24 cellular contexts compared by ENCODE assay signal in the genomic region with DNA sequence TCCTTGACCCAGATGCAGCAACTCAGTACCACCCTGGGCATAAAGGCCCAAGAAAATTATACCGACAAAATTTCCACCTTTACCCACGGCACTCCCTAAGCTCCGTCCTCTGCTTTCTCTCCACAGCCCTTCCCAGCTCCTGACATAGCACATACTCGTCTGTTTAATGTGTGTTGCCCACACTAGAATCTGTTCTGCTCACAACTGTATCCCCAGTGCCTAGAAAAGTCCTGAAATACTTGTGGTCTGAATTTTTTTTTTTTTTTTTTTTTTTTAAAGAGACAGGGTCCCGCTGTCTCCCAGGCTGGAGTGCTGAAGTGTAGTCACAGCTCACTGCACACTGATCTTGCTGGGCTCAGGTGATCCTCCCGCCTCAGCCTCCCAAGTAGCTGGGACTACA.
DNase-seq lines count a peak whose midpoint lies in the region; ATAC-seq and TF ChIP-seq lines count a peak whose summit lies in the region.
"Had no signal": no experiment of that assay in that cellular context is flagged by ENCODE, and none has a peak within 500 bp of the region (broad histone marks: within the 10 kb centered on the region; RNA-seq: fewer than 3 reads in every experiment).

No MANE protein-coding gene starts in this region.

- H3K9me3 Mint-ChIP-seq in activated CD4-positive, alpha-beta T cell treated with anti-CD3 and anti-CD28 coated beads for 36 hours (ENCODE audit: low read depth) = no peaks in the 10 kb centered on the region
- H3K9me3 Mint-ChIP-seq: CD4-positive, alpha-beta memory T cell; H9 had no signal

- POLR2A ChIA-PET in HEK293 (lab: Yijun Ruan, JAX) = interaction anchor here (0.6 to 0.7 kb wide), 2 partner anchors 30 to 282 kb away, joined by 3 to 7 read pairs; no protein-coding TSS in a partner anchor
- POLR2A ChIA-PET in activated CD4-positive, alpha-beta T cell treated with anti-CD3 and anti-CD28 coated beads for 36 hours (lab: Charles Lee) = no interaction called here

- no peak for ATAC-seq in activated CD4-positive, alpha-beta T cell treated with anti-CD3 and anti-CD28 coated beads for 36 hours
- ATAC-seq in GM21423 (IDR thresholded peaks at IDR 0.05; ENCODE audit: unreplicated experiment) = no peak
- ATAC-seq: Panc1 had no signal

- H3K27ac Mint-ChIP-seq in activated CD4-positive, alpha-beta T cell treated with anti-CD3 and anti-CD28 coated beads for 36 hours = no peak overlapping the region
- H3K27ac Mint-ChIP-seq: CD4-positive, alpha-beta memory T cell; H9 had no signal

- CTCF ChIA-PET in HEK293 (lab: Yijun Ruan, JAX) = interaction anchor here (0.6 kb wide), 1 partner anchor 38 kb away, joined by 4 read pairs; no protein-coding TSS in a partner anchor
- CTCF ChIA-PET in activated CD4-positive, alpha-beta T cell treated with anti-CD3 and anti-CD28 coated beads for 36 hours (lab: Charles Lee) = interaction anchor here (0.6 to 0.7 kb wide), 2 partner anchors 746 to 943 kb away, joined by 3 read pairs; no protein-coding TSS in a partner anchor

- H3K36me3 Mint-ChIP-seq in activated CD4-positive, alpha-beta T cell treated with anti-CD3 and anti-CD28 coated beads for 36 hours (ENCODE audit: low read depth) = peaks cover 12% of the 10 kb centered on the region

- no peak overlapping the region for H3K4me3 Mint-ChIP-seq in activated CD4-positive, alpha-beta T cell treated with anti-CD3 and anti-CD28 coated beads for 36 hours
- H3K4me3 Mint-ChIP-seq: CD4-positive, alpha-beta memory T cell; H9 had no signal

- H3K4me1 ChIP-seq in HEK293 (ENCODE audit: control insufficient read depth, insufficient read depth, low read length) (no peaks in the 10 kb centered on the region; the same call in 1 of the 2 replicates), stomach (peaks cover 0 to 13% (median 0%) of the 10 kb centered on the region in 4 donors)

- H3K4me3 ChIP-seq in HEK293 (ENCODE audit: low read depth, low read length) (no peak overlapping the region), fibroblast of villous mesenchyme (ENCODE audit: low read depth, low read length) (no peak overlapping the region), stomach (no peak overlapping the region)
- H3K4me3 ChIP-seq: BLaER1 treated with 17β-estradiol and CSF1 and Interleukin-3, amounts not matched to agents 10 nM and 100 nM; GM23248 had no signal

- DNase-seq in astrocyte of the hippocampus (ENCODE audit: low read depth, low spot score) = peak; percentile 23
- peak; percentile 70 for DNase-seq in fibroblast of villous mesenchyme (ENCODE audit: low read depth)
- DNase-seq in stomach = no peak
- DNase-seq in activated naive CD4-positive, alpha-beta T cell (lab: John Stamatoyannopoulos, UW) = no peak
- no peak for DNase-seq in activated CD4-positive, alpha-beta T cell treated with anti-CD3 and anti-CD28 coated beads for 36 hours
- DNase-seq: Caco-2; CD4-positive, alpha-beta memory T cell; DMS 273 treated with DMSO at 0.1 percent for 48 hours; DMS79 treated with DMSO at 0.1 percent for 48 hours; GM23248; H9; NCI-H1092 treated with DMSO at 0.1 percent for 48 hours; NCI-H1436 treated with DMSO at 0.1 percent for 48 hours; NCI-H1930; NCI-H2171; NCI-H345; NCI-H524; NCI-H774; SIG-M5 had no signal

- H3K27me3 ChIP-seq in stomach = no peaks in the 10 kb centered on the region
- H3K27me3 ChIP-seq: BLaER1 treated with 17β-estradiol and CSF1 and Interleukin-3, amounts not matched to agents 10 nM and 100 nM had no signal

- TF ChIP-seq POLR2A in stomach (IDR thresholded peaks at IDR 0.05) = no peak

- H3K27ac ChIP-seq in HEK293 (ENCODE audit: extremely low read depth, low read depth, low read length) (no peak overlapping the region), stomach (peak overlapping the region in 3 of 5 donors; percentile 7 to 77 (median 63))
- H3K27ac ChIP-seq: GM23248, KMS-11 had no signal

- no peak for TF ChIP-seq CTCF in HEK293 (tag by site-specific recombination; IDR thresholded peaks at IDR 0.05)
- no peak for TF ChIP-seq CTCF in fibroblast of villous mesenchyme (IDR thresholded peaks at IDR 0.05; ENCODE audit: insufficient read depth, low read depth, low read length)
- no peak for TF ChIP-seq CTCF in stomach (IDR thresholded peaks at IDR 0.05)

- intact Hi-C loops in stomach (cut with DNase I; ENCODE audit: low total_unique reads) = no loop called here
- intact Hi-C loops in activated CD4-positive, alpha-beta T cell treated with anti-CD3 and anti-CD28 coated beads for 36 hours (cut with DNase I, micrococcal nuclease) = no loop called here

- H3K27me3 Mint-ChIP-seq in activated CD4-positive, alpha-beta T cell treated with anti-CD3 and anti-CD28 coated beads for 36 hours = no peaks in the 10 kb centered on the region
- H3K27me3 Mint-ChIP-seq: CD4-positive, alpha-beta memory T cell had no signal

- no peak for TF ChIP-seq EP300 in stomach (IDR thresholded peaks at IDR 0.05)

- H3K9me3 ChIP-seq in HEK293 (ENCODE audit: control insufficient read depth, insufficient read depth, low read depth, low read length) = no peaks in the 10 kb centered on the region
- H3K9me3 ChIP-seq in stomach = no peaks in the 10 kb centered on the region
- H3K9me3 ChIP-seq: BLaER1 treated with 17β-estradiol and CSF1 and Interleukin-3, amounts not matched to agents 10 nM and 100 nM; Caco-2 had no signal

- WGBS in stomach, 5 donors = 91 to 95% (median 94%) methylated on average over 6 of the region's 6 CpGs

- H3K36me3 ChIP-seq in HEK293 (ENCODE audit: control insufficient read depth in 2 of 2, insufficient read depth in 1 of 2, low read length in 2 of 2) (peaks cover 0 to 24% of the 10 kb centered on the region in 2 experiments; a peak in 2 of 3 replicates), stomach (no peaks in the 10 kb centered on the region)

- H3K4me1 Mint-ChIP-seq in activated CD4-positive, alpha-beta T cell treated with anti-CD3 and anti-CD28 coated beads for 36 hours = no peaks in the 10 kb centered on the region
- H3K4me1 Mint-ChIP-seq: CD4-positive, alpha-beta memory T cell; H9 had no signal

TF ChIP-seq in HEK293, 187 proteins besides CTCF, POLR2A, EP300 and RAD21:
- TF ChIP-seq, protein P1, sequence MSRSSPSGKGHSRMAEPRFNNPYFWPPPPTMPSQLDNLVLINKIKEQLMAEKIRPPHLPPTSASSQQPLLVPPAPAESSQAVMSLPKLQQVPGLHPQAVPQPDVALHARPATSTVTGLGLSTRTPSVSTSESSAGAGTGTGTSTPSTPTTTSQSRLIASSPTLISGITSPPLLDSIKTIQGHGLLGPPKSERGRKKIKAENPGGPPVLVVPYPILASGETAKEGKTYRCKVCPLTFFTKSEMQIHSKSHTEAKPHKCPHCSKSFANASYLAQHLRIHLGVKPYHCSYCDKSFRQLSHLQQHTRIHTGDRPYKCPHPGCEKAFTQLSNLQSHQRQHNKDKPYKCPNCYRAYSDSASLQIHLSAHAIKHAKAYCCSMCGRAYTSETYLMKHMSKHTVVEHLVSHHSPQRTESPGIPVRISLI (tag by site-specific recombination; IDR thresholded peaks at IDR 0.05) = peak; percentile 73
- TF ChIP-seq GFI1B (tag by site-specific recombination; IDR thresholded peaks at IDR 0.05) (no peak), KLF16 (tag by site-specific recombination; IDR thresholded peaks at IDR 0.05) (no peak), ZNF394 (tag by site-specific recombination; IDR thresholded peaks at IDR 0.05; ENCODE audit: borderline replicate concordance) (no peak)

Comparison
In these comparisons a context has a peak if more than half of its experiments do, and no peak if none do; other contexts are left out.
1. DNase-seq: peak in astrocyte of the hippocampus (single experiment) and fibroblast of villous mesenchyme (single experiment); none in stomach (single experiment), activated naive CD4-positive, alpha-beta T cell (0 of 4) and activated CD4-positive, alpha-beta T cell treated with anti-CD3 and anti-CD28 coated beads for 36 hours (single experiment).